Comparison of ENCODE assay signal across 1 cellular context in genomic region chr2:25548587-25548986, GRCh38.
TF ChIP-seq lines count a peak whose summit lies in the region.

No MANE protein-coding gene starts in this region.

TF ChIP-seq in SK-N-SH, 30 proteins besides CTCF, POLR2A, EP300 and RAD21 (continued from another document):
- TF ChIP-seq MEF2A (IDR thresholded peaks at IDR 0.05; ENCODE audit: borderline replicate concordance, low read depth) (peak; percentile 86; the same call in 1 of the 2 replicates), TEAD4 (IDR thresholded peaks at IDR 0.05; ENCODE audit: borderline replicate concordance, insufficient read depth) (no peak), ZBTB33 (IDR thresholded peaks at IDR 0.05; ENCODE audit: borderline replicate concordance, low read depth) (no peak), RFX5 (IDR thresholded peaks at IDR 0.05; ENCODE audit: low read length) (peak; percentile 43; the same call in 1 of the 2 replicates), MAX (IDR thresholded peaks at IDR 0.05; ENCODE audit: low read depth) (no peak), GATA2 (CRISPR knock-in tag; IDR thresholded peaks at IDR 0.05) (peak; percentile 93), JUND (IDR thresholded peaks at IDR 0.05) (no peak), GABPA (IDR thresholded peaks at IDR 0.05; ENCODE audit: low read depth) (no peak), RXRA (IDR thresholded peaks at IDR 0.05; ENCODE audit: borderline replicate concordance, low read depth) (no peak), NRF1 (IDR thresholded peaks at IDR 0.05; ENCODE audit: low read depth, low read length) (no peak)
- TF ChIP-seq, protein P1, sequence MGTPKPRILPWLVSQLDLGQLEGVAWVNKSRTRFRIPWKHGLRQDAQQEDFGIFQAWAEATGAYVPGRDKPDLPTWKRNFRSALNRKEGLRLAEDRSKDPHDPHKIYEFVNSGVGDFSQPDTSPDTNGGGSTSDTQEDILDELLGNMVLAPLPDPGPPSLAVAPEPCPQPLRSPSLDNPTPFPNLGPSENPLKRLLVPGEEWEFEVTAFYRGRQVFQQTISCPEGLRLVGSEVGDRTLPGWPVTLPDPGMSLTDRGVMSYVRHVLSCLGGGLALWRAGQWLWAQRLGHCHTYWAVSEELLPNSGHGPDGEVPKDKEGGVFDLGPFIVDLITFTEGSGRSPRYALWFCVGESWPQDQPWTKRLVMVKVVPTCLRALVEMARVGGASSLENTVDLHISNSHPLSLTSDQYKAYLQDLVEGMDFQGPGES (IDR thresholded peaks at IDR 0.05; ENCODE audit: low read depth, low read length), result no peak
TF ChIP-seq in SK-N-SH: peak in this region for 9.
